In genomic region chr12:39638840-39639239, GRCh38 we compare ENCODE assay signal across 4 cellular contexts.
A peak's percentile ranks its signal among the peaks of the same experiment; 100 is the strongest.
TF ChIP-seq lines count a peak whose summit lies in the region.

No MANE protein-coding gene starts in this region.

TF ChIP-seq in A549, 52 proteins besides CTCF, POLR2A, EP300 and RAD21:
- TF ChIP-seq USF2 (IDR thresholded peaks at IDR 0.05) (no peak), CEBPB (IDR thresholded peaks at IDR 0.05) (peak; percentile 47 to 66; a peak in 3 of 4 replicates)

TF ChIP-seq in IMR-90, 13 proteins besides CTCF, POLR2A, EP300 and RAD21:
- TF ChIP-seq RFX5 (IDR thresholded peaks at IDR 0.05; ENCODE audit: low read depth, low read length) (no peak), CEBPB (IDR thresholded peaks at IDR 0.05; ENCODE audit: low read depth, low read length) (peak; percentile 78)

TF ChIP-seq in K562, 482 proteins besides CTCF, POLR2A, EP300 and RAD21:
- TF ChIP-seq ZNF3 (CRISPR knock-in tag; IDR thresholded peaks at IDR 0.05) (no peak), CHD4 (IDR thresholded peaks at IDR 0.05; ENCODE audit: insufficient read depth, insufficient replicate concordance, low read depth, low read length, poor library complexity, severe bottlenecking) (no peak), MXI1 (IDR thresholded peaks at IDR 0.05; ENCODE audit: low read depth, low read length) (no peak), SUPT5H (IDR thresholded peaks at IDR 0.05) (no peak), CBFA2T2 (conservative IDR thresholded peaks at IDR 0.05) (no peak), DACH1 (IDR thresholded peaks at IDR 0.05; ENCODE audit: partially characterized antibody) (no peak), HBP1 (CRISPR knock-in tag; IDR thresholded peaks at IDR 0.05) (no peak), ILF3 (IDR thresholded peaks at IDR 0.05; ENCODE audit: borderline replicate concordance) (no peak), MAX (CRISPR knock-in tag; IDR thresholded peaks at IDR 0.05) (no peak), CEBPB (tag; IDR thresholded peaks at IDR 0.05) (peak; percentile 94), HDGF (IDR thresholded peaks at IDR 0.05) (no peak), HDAC1 (IDR thresholded peaks at IDR 0.05) (no peak), BRD9 (IDR thresholded peaks at IDR 0.05; ENCODE audit: low read depth, partially characterized antibody) (no peak), IRF9 (tag; IDR thresholded peaks at IDR 0.05) (0 out of 2 replicates have a peak, but pooled peaks have one; percentile 21), MXD1 (CRISPR knock-in tag; IDR thresholded peaks at IDR 0.05; ENCODE audit: borderline replicate concordance, poor library complexity, severe bottlenecking) (no peak), MYBL2 (IDR thresholded peaks at IDR 0.05; ENCODE audit: low read depth) (no peak), MYBL2 (CRISPR knock-in tag; IDR thresholded peaks at IDR 0.05; ENCODE audit: borderline replicate concordance) (no peak), TARDBP (IDR thresholded peaks at IDR 0.05) (no peak), KDM5B (IDR thresholded peaks at IDR 0.05; ENCODE audit: insufficient replicate concordance, low read depth, low read length) (no peak), CEBPG (CRISPR knock-in tag; IDR thresholded peaks at IDR 0.05) (no peak), CEBPG (tag; conservative IDR thresholded peaks at IDR 0.05 in 1 of 2, IDR thresholded peaks at IDR 0.05 in 1 of 2) (peak; percentile 62 to 98)

TF ChIP-seq in WTC11, 78 proteins besides CTCF, POLR2A, EP300 and RAD21:
- no peak for TF ChIP-seq ZNF263 (CRISPR knock-in tag; IDR thresholded peaks at IDR 0.05; ENCODE audit: low read depth)
- TF ChIP-seq GABPB1 (CRISPR knock-in tag; IDR thresholded peaks at IDR 0.05), result no peak
- no peak for TF ChIP-seq SMAD3 (CRISPR knock-in tag; IDR thresholded peaks at IDR 0.05; ENCODE audit: borderline replicate concordance)
- no peak for TF ChIP-seq ESRRA (CRISPR knock-in tag; IDR thresholded peaks at IDR 0.05; ENCODE audit: borderline replicate concordance)
- no peak for TF ChIP-seq HMGA2 (CRISPR knock-in tag; IDR thresholded peaks at IDR 0.05)
